9 cellular contexts compared by ENCODE assay signal in genomic region chr2:20507166-20507692, GRCh38.
DNase-seq lines count a peak whose midpoint lies in the region; ATAC-seq, FAIRE-seq and TF ChIP-seq lines count a peak whose summit lies in the region.
"Had no signal": no experiment of that assay in that cellular context is flagged by ENCODE, and none has a peak within 500 bp of the region (broad histone marks: within the 10 kb centered on the region; RNA-seq: fewer than 3 reads in every experiment).

No MANE protein-coding gene starts in this region.

- ATAC-seq in HG02938 (IDR thresholded peaks at IDR 0.05; ENCODE audit: unreplicated experiment), result peak; percentile 100

- no peak for TF ChIP-seq CTCF in progenitor cell of endocrine pancreas (IDR thresholded peaks at IDR 0.05; ENCODE audit: unreplicated experiment)
- TF ChIP-seq CTCF in glutamatergic neuron (IDR thresholded peaks at IDR 0.05; ENCODE audit: partially characterized antibody, unreplicated experiment), result no peak

- H3K4me3 Mint-ChIP-seq in progenitor cell of endocrine pancreas (ENCODE audit: low read depth), result no peak overlapping the region
- H3K4me3 Mint-ChIP-seq in glutamatergic neuron (ENCODE audit: unreplicated experiment), result no peak overlapping the region

- H3K27me3 Mint-ChIP-seq in progenitor cell of endocrine pancreas (peaks cover 3% of the 10 kb centered on the region), glutamatergic neuron (ENCODE audit: unreplicated experiment) (no peaks in the 10 kb centered on the region)

- H3K36me3 Mint-ChIP-seq in progenitor cell of endocrine pancreas (ENCODE audit: insufficient read depth), result no peaks in the 10 kb centered on the region
- peaks cover 4% of the 10 kb centered on the region for H3K36me3 Mint-ChIP-seq in glutamatergic neuron (ENCODE audit: unreplicated experiment)

- H3K27ac Mint-ChIP-seq in progenitor cell of endocrine pancreas (peak overlapping the region; percentile 33), glutamatergic neuron (ENCODE audit: unreplicated experiment) (no peak overlapping the region)

- no peaks in the 10 kb centered on the region for H3K4me1 Mint-ChIP-seq in progenitor cell of endocrine pancreas (ENCODE audit: low read depth)
- peaks cover 6% of the 10 kb centered on the region for H3K4me1 Mint-ChIP-seq in glutamatergic neuron (ENCODE audit: low read depth, unreplicated experiment)

- no peak for FAIRE-seq in RCC 7860 (lab: Jason Lieb, UNC)

- DNase-seq in activated CD4-positive, alpha-beta T cell treated with anti-CD3 and anti-CD28 coated beads, Interleukin-2, amount 50 U/mL, for 48 hours, result peak; percentile 3 to 8
- no peak for DNase-seq in activated CD4-positive, alpha-beta T cell treated with anti-CD3 and anti-CD28 coated beads for 1 hour
- DNase-seq in RCC 7860 (ENCODE audit: low spot score) (peak; percentile 69), progenitor cell of endocrine pancreas (ENCODE audit: low spot score, unreplicated experiment) (no peak), SHP77 treated with DMSO at 0.1 percent for 48 hours (lab: John Stamatoyannopoulos, UW) (no peak), GOT3 (lab: John Stamatoyannopoulos, UW) (no peak), glutamatergic neuron (no peak)
- DNase-seq: DND-41 had no signal

- H3K9me3 Mint-ChIP-seq in progenitor cell of endocrine pancreas (ENCODE audit: low read depth) (no peaks in the 10 kb centered on the region), glutamatergic neuron (ENCODE audit: unreplicated experiment) (peaks cover 3% of the 10 kb centered on the region)

Comparison
In these comparisons a context has a peak if more than half of its experiments do, and no peak if none do; other contexts are left out.
1. DNase-seq: peak in activated CD4-positive, alpha-beta T cell treated with anti-CD3 and anti-CD28 coated beads, Interleukin-2, amount 50 U/mL, for 48 hours (2 of 2) and RCC 7860 (single experiment); none in activated CD4-positive, alpha-beta T cell treated with anti-CD3 and anti-CD28 coated beads for 1 hour (single experiment), progenitor cell of endocrine pancreas (single experiment), SHP77 treated with DMSO at 0.1 percent for 48 hours (single experiment), GOT3 (single experiment) and glutamatergic neuron (single experiment).